ENCODE assay signal across 23 cellular contexts in genomic region chr17:31497994-31498826, GRCh38.
DNase-seq lines count a peak whose midpoint lies in the region; ATAC-seq and TF ChIP-seq lines count a peak whose summit lies in the region.
"Had no signal": no experiment of that assay in that cellular context is flagged by ENCODE, and none has a peak within 500 bp of the region (broad histone marks: within the 10 kb centered on the region; RNA-seq: fewer than 3 reads in every experiment).

No MANE protein-coding gene starts in this region.

- no peaks in the 10 kb centered on the region for H3K36me3 ChIP-seq in BLaER1
- no peaks in the 10 kb centered on the region for H3K36me3 ChIP-seq in suprapubic skin
- H3K36me3 ChIP-seq: heart left ventricle, WERI-Rb-1 had no signal

- intact Hi-C loops in dorsolateral prefrontal cortex (cut with DNase I) = no loop called here
- intact Hi-C loops in natural killer cell (cut with micrococcal nuclease) = no loop called here

- no peak for TF ChIP-seq POLR2A in suprapubic skin (IDR thresholded peaks at IDR 0.05)

- WGBS in suprapubic skin = 90% methylated on average over 8 of the region's 10 CpGs

- no peaks in the 10 kb centered on the region for H3K9me3 Mint-ChIP-seq in natural killer cell
- H3K9me3 Mint-ChIP-seq: activated T-helper 2 cell treated with anti-CD3 and anti-CD28 coated beads, Interferon-gamma antibody, Interleukin-2, Interleukin-4, amounts not matched to agents 10 μg/mL and 5 μg/mL and 100 μg/mL, durations not matched to agents 14 hours and 24 hours and 36 hours had no signal

- H3K36me3 Mint-ChIP-seq in natural killer cell = no peaks in the 10 kb centered on the region

- no peak overlapping the region for H3K9ac ChIP-seq in BLaER1

- H3K4me1 ChIP-seq in BLaER1 = peaks cover 78% of the 10 kb centered on the region
- H3K4me1 ChIP-seq in suprapubic skin = peaks cover 40% of the 10 kb centered on the region

- no peaks in the 10 kb centered on the region for H3K27me3 ChIP-seq in BLaER1
- H3K27me3 ChIP-seq in dorsolateral prefrontal cortex = no peaks in the 10 kb centered on the region
- peaks cover 3% of the 10 kb centered on the region for H3K27me3 ChIP-seq in suprapubic skin
- H3K27me3 ChIP-seq: heart left ventricle had no signal

- H3K4me3 ChIP-seq in BLaER1 = no peak overlapping the region
- H3K4me3 ChIP-seq in dorsolateral prefrontal cortex = no peak overlapping the region
- no peak overlapping the region for H3K4me3 ChIP-seq in suprapubic skin
- H3K4me3 ChIP-seq: heart left ventricle had no signal

- peaks cover 50 to 68% of the 10 kb centered on the region in 2 donors for H3K4me1 Mint-ChIP-seq in natural killer cell

- DNase-seq in HuH-7.5 (ENCODE audit: low spot score) (peak; percentile 35), dorsolateral prefrontal cortex (no peak), natural killer cell (no peak), DMS114 treated with DMSO at 0.1 percent for 48 hours (lab: John Stamatoyannopoulos, UW; ENCODE audit: unreplicated experiment) (no peak), NCI-H2081 treated with DMSO at 0.1 percent for 48 hours (lab: John Stamatoyannopoulos, UW) (no peak), suprapubic skin (ENCODE audit: low spot score in 2 of 2) (no peak)
- DNase-seq in activated CD4-positive, CD25-positive, alpha-beta regulatory T cell treated with anti-CD3 and anti-CD28 coated beads, Interleukin-2, amount 50 U/mL, for 72 hours = no peak
- DNase-seq: ACHN; amniotic stem cell; central memory CD4-positive, alpha-beta T cell; GOT3; IMR-90; mesenchymal stem cell; NCI-H1930; NCI-H446 treated with DMSO at 0.1 percent for 48 hours; NK-92 treated with Interleukin-12 subunit alpha and Interleukin-12 subunit beta, amount 100 ng/mL, for 24 hours; retina; stimulated activated CD4-positive, alpha-beta T cell treated with anti-CD3 and anti-CD28 coated beads, Interleukin-15, amount 100 ng/mL, for 24 hours; stimulated activated naive CD4-positive, alpha-beta T cell treated with Interleukin-2 at 50 U/mL for 16 hours; WERI-Rb-1 had no signal

- no peak for TF ChIP-seq EP300 in suprapubic skin (IDR thresholded peaks at IDR 0.05)

- TF ChIP-seq CTCF in dorsolateral prefrontal cortex (IDR thresholded peaks at IDR 0.05 in 54 of 56, conservative IDR thresholded peaks at IDR 0.05 in 2 of 56; ENCODE audit: low read depth in 1 of 56, partially characterized antibody in 56 of 56) (no peak), natural killer cell (IDR thresholded peaks at IDR 0.05) (no peak), suprapubic skin (IDR thresholded peaks at IDR 0.05) (no peak)

- H3K4me3 Mint-ChIP-seq in natural killer cell = no peak overlapping the region

- H3K27ac Mint-ChIP-seq in natural killer cell = peak overlapping the region; percentile 92 to 97
- H3K27ac Mint-ChIP-seq: activated T-helper 2 cell treated with anti-CD3 and anti-CD28 coated beads, Interferon-gamma antibody, Interleukin-2, Interleukin-4, amounts not matched to agents 10 μg/mL and 5 μg/mL and 100 μg/mL, durations not matched to agents 14 hours and 24 hours and 36 hours had no signal

- H3K9me3 ChIP-seq in BLaER1 = no peaks in the 10 kb centered on the region
- H3K9me3 ChIP-seq in suprapubic skin = no peaks in the 10 kb centered on the region
- H3K9me3 ChIP-seq: heart left ventricle had no signal

- H3K27ac ChIP-seq in BLaER1 = no peak overlapping the region
- peak overlapping the region in 48 of 59 donors; percentile 0 to 88 (median 52) for H3K27ac ChIP-seq in dorsolateral prefrontal cortex
- no peak overlapping the region for H3K27ac ChIP-seq in suprapubic skin
- H3K27ac ChIP-seq: heart left ventricle, WERI-Rb-1 had no signal

- ATAC-seq in natural killer cell = no peak
- ATAC-seq: heart left ventricle had no signal

- peak overlapping the region; percentile 2; the same call in 1 of the 2 replicates for H3K4me2 ChIP-seq in BLaER1

- peaks cover 76% of the 10 kb centered on the region for H4K20me1 ChIP-seq in BLaER1

- no peaks in the 10 kb centered on the region for H3K27me3 Mint-ChIP-seq in natural killer cell (ENCODE audit: low read depth in 2 of 2)

Comparison
In these comparisons a context has a peak if more than half of its experiments do, and no peak if none do; other contexts are left out.
1. H3K27ac ChIP-seq: peak in dorsolateral prefrontal cortex (48 of 59); none in BLaER1 (single experiment) and suprapubic skin (single experiment).